8 cellular contexts compared by ENCODE assay signal in genomic region chr3:187739561-187740445, GRCh38. TPM values are rescaled to one million over a fixed set of nuclear protein-coding genes. Genes with fewer than 3 reads are reported as not detected.
DNase-seq lines count a peak whose midpoint lies in the region; ATAC-seq, FAIRE-seq and TF ChIP-seq lines count a peak whose summit lies in the region.

No MANE protein-coding gene starts in this region.

- H3K27ac Mint-ChIP-seq in CD4-positive, CD25-positive, alpha-beta regulatory T cell: peak overlapping the region; percentile 98 to 100 (median 100)
- peak overlapping the region; percentile 92 for H3K27ac Mint-ChIP-seq in WTC11

- POLR2A ChIA-PET in WTC11 (lab: Charles Lee): interaction anchor here (0.6 to 4.6 kb wide), 9 partner anchors 9 to 1215 kb away, joined by 3 to 41 read pairs (median 4); partner anchors contain the start of gene LPP

- H3K36me3 ChIP-seq in CD4-positive, CD25-positive, alpha-beta regulatory T cell (ENCODE audit: control insufficient read depth, insufficient read depth, low read length): no peaks in the 10 kb centered on the region
- no peaks in the 10 kb centered on the region for H3K36me3 ChIP-seq in small intestine (ENCODE audit: control insufficient read depth in 2 of 2, insufficient read depth in 2 of 2, low read length in 2 of 2)

- H3K9me3 ChIP-seq in CD4-positive, CD25-positive, alpha-beta regulatory T cell (ENCODE audit: control insufficient read depth in 2 of 2, low read length in 2 of 2): no peaks in the 10 kb centered on the region
- no peaks in the 10 kb centered on the region for H3K9me3 ChIP-seq in small intestine (ENCODE audit: control insufficient read depth, low read depth)

- DNase-seq in CD4-positive, CD25-positive, alpha-beta regulatory T cell: peak; percentile 68 to 88 (median 80)
- DNase-seq in GM20000 (ENCODE audit: low spot score): peak; percentile 81
- DNase-seq in NCI-H1048 (lab: John Stamatoyannopoulos, UW): peak; percentile 36
- DNase-seq in WTC11 (ENCODE audit: low spot score): peak; percentile 85
- peak in 55 of 61 donors; percentile 16 to 87 (median 69) for DNase-seq in caudate nucleus (lab: John Stamatoyannopoulos, UW)
- DNase-seq in inferior parietal cortex (ENCODE audit: extremely low spot score): peak; percentile 82
- peak; percentile 69 for DNase-seq in small intestine

- no peak for FAIRE-seq in small intestine (lab: Jason Lieb, UNC)

- peaks cover 75% of the 10 kb centered on the region for H3K4me1 ChIP-seq in CD4-positive, CD25-positive, alpha-beta regulatory T cell (ENCODE audit: control insufficient read depth, insufficient read depth, low read length, poor library complexity, severe bottlenecking)
- no peaks in the 10 kb centered on the region for H3K4me1 ChIP-seq in small intestine (ENCODE audit: control insufficient read depth in 2 of 2, insufficient read depth in 1 of 2, low read depth in 1 of 2, low read length in 1 of 2)

- H3K27ac ChIP-seq in CD4-positive, CD25-positive, alpha-beta regulatory T cell (ENCODE audit: insufficient read depth, low read length, poor library complexity, severe bottlenecking): peak overlapping the region; percentile 86
- H3K27ac ChIP-seq in caudate nucleus (ENCODE audit: low read depth, low read length) (peak overlapping the region; percentile 95), small intestine (ENCODE audit: low read depth in 1 of 2, low read length in 1 of 2) (peak overlapping the region; percentile 65 to 97)

- CTCF ChIA-PET in WTC11 (lab: Charles Lee): interaction anchor here (0.6 to 4.7 kb wide), 111 partner anchors 9 to 1493 kb away, joined by 3 to 132 read pairs (median 5); partner anchors contain the start of gene LPP

- no peaks in the 10 kb centered on the region for H3K9me3 Mint-ChIP-seq in CD4-positive, CD25-positive, alpha-beta regulatory T cell
- no peaks in the 10 kb centered on the region for H3K9me3 Mint-ChIP-seq in WTC11

- H3K4me3 ChIP-seq in CD4-positive, CD25-positive, alpha-beta regulatory T cell (ENCODE audit: low read depth, low read length): peak overlapping the region; percentile 97
- H3K4me3 ChIP-seq in small intestine (ENCODE audit: low read depth in 1 of 2, low read length in 2 of 2): peak overlapping the region; percentile 24 to 68

- TF ChIP-seq CTCF in GM20000 (IDR thresholded peaks at IDR 0.05; ENCODE audit: extremely low read depth, missing control alignments) (peak; percentile 97), WTC11 (IDR thresholded peaks at IDR 0.05) (peak; percentile 91)

- ATAC-seq in CD4-positive, CD25-positive, alpha-beta regulatory T cell (ENCODE audit: low read depth in 2 of 2): peak; percentile 41 to 43
- ATAC-seq in WTC11 (peak; percentile 29), GM19023 (IDR thresholded peaks at IDR 0.05; ENCODE audit: unreplicated experiment) (no peak)

- peaks cover 14 to 58% (median 31%) of the 10 kb centered on the region in 4 donors for H3K4me1 Mint-ChIP-seq in CD4-positive, CD25-positive, alpha-beta regulatory T cell
- peaks cover 48% of the 10 kb centered on the region for H3K4me1 Mint-ChIP-seq in WTC11

- H3K27me3 ChIP-seq in CD4-positive, CD25-positive, alpha-beta regulatory T cell (ENCODE audit: control insufficient read depth, insufficient read depth, low read length): no peaks in the 10 kb centered on the region
- no peaks in the 10 kb centered on the region for H3K27me3 ChIP-seq in small intestine (ENCODE audit: control insufficient read depth in 2 of 2, insufficient read depth in 2 of 2, low read length in 2 of 2)

- WGBS in small intestine, 3 donors: 2% methylated on average over 54 to 58 of the region's 58 CpGs

- peak overlapping the region; percentile 95 to 98 (median 97) for H3K4me3 Mint-ChIP-seq in CD4-positive, CD25-positive, alpha-beta regulatory T cell
- H3K4me3 Mint-ChIP-seq in WTC11: peak overlapping the region; percentile 82

- no peaks in the 10 kb centered on the region for H3K36me3 Mint-ChIP-seq in CD4-positive, CD25-positive, alpha-beta regulatory T cell
- no peaks in the 10 kb centered on the region for H3K36me3 Mint-ChIP-seq in WTC11

- H3K27me3 Mint-ChIP-seq in CD4-positive, CD25-positive, alpha-beta regulatory T cell: no peaks in the 10 kb centered on the region
- H3K27me3 Mint-ChIP-seq in WTC11 (ENCODE audit: low read depth): peaks cover 32% of the 10 kb centered on the region

TF ChIP-seq in WTC11, 78 proteins besides CTCF, POLR2A, EP300 and RAD21 (continues in another document):
- no peak for TF ChIP-seq RORB (CRISPR knock-in tag; IDR thresholded peaks at IDR 0.05)
- TF ChIP-seq SP1 (CRISPR knock-in tag; conservative IDR thresholded peaks at IDR 0.05): peak; percentile 46; the same call in 1 of the 2 replicates
- TF ChIP-seq, protein P1, sequence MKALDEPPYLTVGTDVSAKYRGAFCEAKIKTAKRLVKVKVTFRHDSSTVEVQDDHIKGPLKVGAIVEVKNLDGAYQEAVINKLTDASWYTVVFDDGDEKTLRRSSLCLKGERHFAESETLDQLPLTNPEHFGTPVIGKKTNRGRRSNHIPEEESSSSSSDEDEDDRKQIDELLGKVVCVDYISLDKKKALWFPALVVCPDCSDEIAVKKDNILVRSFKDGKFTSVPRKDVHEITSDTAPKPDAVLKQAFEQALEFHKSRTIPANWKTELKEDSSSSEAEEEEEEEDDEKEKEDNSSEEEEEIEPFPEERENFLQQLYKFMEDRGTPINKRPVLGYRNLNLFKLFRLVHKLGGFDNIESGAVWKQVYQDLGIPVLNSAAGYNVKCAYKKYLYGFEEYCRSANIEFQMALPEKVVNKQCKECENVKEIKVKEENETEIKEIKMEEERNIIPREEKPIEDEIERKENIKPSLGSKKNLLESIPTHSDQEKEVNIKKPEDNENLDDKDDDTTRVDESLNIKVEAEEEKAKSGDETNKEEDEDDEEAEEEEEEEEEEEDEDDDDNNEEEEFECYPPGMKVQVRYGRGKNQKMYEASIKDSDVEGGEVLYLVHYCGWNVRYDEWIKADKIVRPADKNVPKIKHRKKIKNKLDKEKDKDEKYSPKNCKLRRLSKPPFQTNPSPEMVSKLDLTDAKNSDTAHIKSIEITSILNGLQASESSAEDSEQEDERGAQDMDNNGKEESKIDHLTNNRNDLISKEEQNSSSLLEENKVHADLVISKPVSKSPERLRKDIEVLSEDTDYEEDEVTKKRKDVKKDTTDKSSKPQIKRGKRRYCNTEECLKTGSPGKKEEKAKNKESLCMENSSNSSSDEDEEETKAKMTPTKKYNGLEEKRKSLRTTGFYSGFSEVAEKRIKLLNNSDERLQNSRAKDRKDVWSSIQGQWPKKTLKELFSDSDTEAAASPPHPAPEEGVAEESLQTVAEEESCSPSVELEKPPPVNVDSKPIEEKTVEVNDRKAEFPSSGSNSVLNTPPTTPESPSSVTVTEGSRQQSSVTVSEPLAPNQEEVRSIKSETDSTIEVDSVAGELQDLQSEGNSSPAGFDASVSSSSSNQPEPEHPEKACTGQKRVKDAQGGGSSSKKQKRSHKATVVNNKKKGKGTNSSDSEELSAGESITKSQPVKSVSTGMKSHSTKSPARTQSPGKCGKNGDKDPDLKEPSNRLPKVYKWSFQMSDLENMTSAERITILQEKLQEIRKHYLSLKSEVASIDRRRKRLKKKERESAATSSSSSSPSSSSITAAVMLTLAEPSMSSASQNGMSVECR (CRISPR knock-in tag; IDR thresholded peaks at IDR 0.05; ENCODE audit: borderline replicate concordance): peak; percentile 79; the same call in 1 of the 2 replicates
- TF ChIP-seq, protein P2, sequence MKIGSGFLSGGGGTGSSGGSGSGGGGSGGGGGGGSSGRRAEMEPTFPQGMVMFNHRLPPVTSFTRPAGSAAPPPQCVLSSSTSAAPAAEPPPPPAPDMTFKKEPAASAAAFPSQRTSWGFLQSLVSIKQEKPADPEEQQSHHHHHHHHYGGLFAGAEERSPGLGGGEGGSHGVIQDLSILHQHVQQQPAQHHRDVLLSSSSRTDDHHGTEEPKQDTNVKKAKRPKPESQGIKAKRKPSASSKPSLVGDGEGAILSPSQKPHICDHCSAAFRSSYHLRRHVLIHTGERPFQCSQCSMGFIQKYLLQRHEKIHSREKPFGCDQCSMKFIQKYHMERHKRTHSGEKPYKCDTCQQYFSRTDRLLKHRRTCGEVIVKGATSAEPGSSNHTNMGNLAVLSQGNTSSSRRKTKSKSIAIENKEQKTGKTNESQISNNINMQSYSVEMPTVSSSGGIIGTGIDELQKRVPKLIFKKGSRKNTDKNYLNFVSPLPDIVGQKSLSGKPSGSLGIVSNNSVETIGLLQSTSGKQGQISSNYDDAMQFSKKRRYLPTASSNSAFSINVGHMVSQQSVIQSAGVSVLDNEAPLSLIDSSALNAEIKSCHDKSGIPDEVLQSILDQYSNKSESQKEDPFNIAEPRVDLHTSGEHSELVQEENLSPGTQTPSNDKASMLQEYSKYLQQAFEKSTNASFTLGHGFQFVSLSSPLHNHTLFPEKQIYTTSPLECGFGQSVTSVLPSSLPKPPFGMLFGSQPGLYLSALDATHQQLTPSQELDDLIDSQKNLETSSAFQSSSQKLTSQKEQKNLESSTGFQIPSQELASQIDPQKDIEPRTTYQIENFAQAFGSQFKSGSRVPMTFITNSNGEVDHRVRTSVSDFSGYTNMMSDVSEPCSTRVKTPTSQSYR (CRISPR knock-in tag; IDR thresholded peaks at IDR 0.05): 0 out of 2 replicates have a peak, but pooled peaks have one; percentile 33
- 0 out of 2 replicates have a peak, but pooled peaks have one; percentile 54 for TF ChIP-seq TP53 (CRISPR knock-in tag; IDR thresholded peaks at IDR 0.05)
- peak; percentile 96 for TF ChIP-seq HMGXB4 (CRISPR knock-in tag; IDR thresholded peaks at IDR 0.05)
- TF ChIP-seq FOXK1 (CRISPR knock-in tag; IDR thresholded peaks at IDR 0.05): peak; percentile 42; the same call in 1 of the 2 replicates

RNA-seq across cellular contexts. Expression of gene BCL6, which starts 5.5 kb away (rescaled TPM):
- total RNA-seq in CD4-positive, CD25-positive, alpha-beta regulatory T cell: 39.6 TPM
- polyA plus RNA-seq in CD4-positive, CD25-positive, alpha-beta regulatory T cell: 1 to 10 TPM; 1.8 to 3.4 (median 2.5) TPM
- total RNA-seq in WTC11 (2021): 10.2 to 11.8 TPM (median 11.2 TPM) in 3 replicates
- 10 to 100 TPM in 1 of 3 donors, 1 to 10 TPM in 2; 3.2 to 15.5 (median 3.6) TPM for polyA plus RNA-seq in small intestine

RNA-seq across cellular contexts. Expression of gene RTP2, which starts 37.4 kb away (rescaled TPM):
- total RNA-seq in CD4-positive, CD25-positive, alpha-beta regulatory T cell: not detected
- polyA plus RNA-seq in CD4-positive, CD25-positive, alpha-beta regulatory T cell: not detected
- total RNA-seq in WTC11 (2021): not detected in 3 replicates
- polyA plus RNA-seq in small intestine: not detected
